12 cellular contexts compared by ENCODE assay signal in the genomic region with DNA sequence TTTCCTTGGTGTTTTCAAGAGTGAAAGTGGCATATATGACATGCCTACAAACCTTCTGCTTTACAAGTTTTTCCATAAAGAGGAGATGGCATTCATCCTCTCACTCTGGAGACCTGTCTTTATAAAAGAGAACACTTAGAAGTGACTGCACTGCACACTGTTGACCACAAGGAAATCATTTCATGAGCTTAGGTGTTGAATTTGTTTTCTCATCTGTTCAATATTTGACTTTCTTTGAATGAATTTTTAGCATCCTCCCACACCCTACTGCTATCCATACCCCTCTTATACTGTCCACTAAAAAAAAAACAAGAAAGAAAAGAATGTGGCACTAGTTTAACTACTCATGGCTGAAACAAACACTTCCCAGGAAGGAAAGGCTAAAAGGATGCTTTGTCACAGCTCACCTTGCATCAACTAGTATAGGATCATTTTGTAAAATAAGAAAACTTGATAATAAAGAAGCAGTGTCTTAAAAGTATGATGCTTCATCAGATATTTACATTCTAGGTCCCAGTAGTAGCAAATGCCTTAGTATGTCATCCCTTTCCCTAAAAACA.
DNase-seq lines count a peak whose midpoint lies in the region; ATAC-seq and TF ChIP-seq lines count a peak whose summit lies in the region.
"Had no signal": no experiment of that assay in that cellular context is flagged by ENCODE, and none has a peak within 500 bp of the region (broad histone marks: within the 10 kb centered on the region; RNA-seq: fewer than 3 reads in every experiment).

No MANE protein-coding gene starts in this region.

- H3K27me3 ChIP-seq in foreskin keratinocyte: no peaks in the 10 kb centered on the region
- H3K27me3 ChIP-seq in smooth muscle cell (ENCODE audit: low read depth): no peaks in the 10 kb centered on the region

- no peak overlapping the region for H3K4me3 Mint-ChIP-seq in T-helper 17 cell
- H3K4me3 Mint-ChIP-seq: natural killer cell treated with Interleukin-12 subunit alpha and Interleukin-12 subunit beta and Interleukin-15 and Interleukin-18, amount 100 ng/mL, for 72 hours had no signal

- peaks cover 27% of the 10 kb centered on the region for H3K4me1 Mint-ChIP-seq in T-helper 17 cell

- H3K27ac Mint-ChIP-seq in T-helper 17 cell: peak overlapping the region; percentile 41
- H3K27ac Mint-ChIP-seq: natural killer cell treated with Interleukin-12 subunit alpha and Interleukin-12 subunit beta and Interleukin-15 and Interleukin-18, amount 100 ng/mL, for 72 hours had no signal

- peaks cover 13% of the 10 kb centered on the region for H3K79me2 ChIP-seq in smooth muscle cell (ENCODE audit: low read depth)

- no peak overlapping the region for H3K9ac ChIP-seq in smooth muscle cell (ENCODE audit: low read depth)

- DNase-seq in DMS53 (lab: John Stamatoyannopoulos, UW) (peak; percentile 6), DMS53 treated with DMSO at 0.1 percent for 48 hours (lab: John Stamatoyannopoulos, UW; ENCODE audit: unreplicated experiment) (no peak), T-helper 17 cell (no peak), foreskin keratinocyte (no peak), smooth muscle cell (lab: John Stamatoyannopoulos, UW; ENCODE audit: unreplicated experiment) (no peak), occipital lobe (lab: John Stamatoyannopoulos, UW) (no peak), germinal center (ENCODE audit: low spot score) (no peak)
- DNase-seq: NCI-H1105, NCI-H524 treated with DMSO at 0.1 percent for 48 hours, SIG-M5 had no signal

- H4K20me1 ChIP-seq in smooth muscle cell (ENCODE audit: low read depth): peaks cover 22% of the 10 kb centered on the region

- H3K9me3 ChIP-seq in T-helper 17 cell (ENCODE audit: control insufficient read depth, low read length, poor library complexity, severe bottlenecking): no peaks in the 10 kb centered on the region
- H3K9me3 ChIP-seq in smooth muscle cell (replicated peaks; ENCODE audit: low read depth): no peaks in the 10 kb centered on the region

- H3K27me3 Mint-ChIP-seq in T-helper 17 cell: no peaks in the 10 kb centered on the region
- H3K27me3 Mint-ChIP-seq: natural killer cell treated with Interleukin-12 subunit alpha and Interleukin-12 subunit beta and Interleukin-15 and Interleukin-18, amount 100 ng/mL, for 72 hours had no signal

- H3F3A ChIP-seq in smooth muscle cell (ENCODE audit: low read depth): peaks cover 18% of the 10 kb centered on the region

- H2AFZ ChIP-seq in smooth muscle cell (ENCODE audit: low read depth): no peak overlapping the region

- peaks cover 2% of the 10 kb centered on the region for H3K36me3 Mint-ChIP-seq in T-helper 17 cell (ENCODE audit: low read depth)
- H3K36me3 Mint-ChIP-seq: natural killer cell treated with Interleukin-12 subunit alpha and Interleukin-12 subunit beta and Interleukin-15 and Interleukin-18, amount 100 ng/mL, for 72 hours had no signal

- TF ChIP-seq CTCF in foreskin keratinocyte (conservative IDR thresholded peaks at IDR 0.05) (peak; percentile 13), smooth muscle cell (IDR thresholded peaks at IDR 0.05; ENCODE audit: borderline replicate concordance, insufficient read depth, poor library complexity, severe bottlenecking) (peak; percentile 41)

- H3K36me3 ChIP-seq in smooth muscle cell (ENCODE audit: low read depth): peaks cover 5% of the 10 kb centered on the region

- H3K4me3 ChIP-seq in smooth muscle cell: no peak overlapping the region

- H3K27ac ChIP-seq in foreskin keratinocyte (no peak overlapping the region), smooth muscle cell (ENCODE audit: low read depth) (peak overlapping the region; percentile 69)

- peaks cover 3% of the 10 kb centered on the region for H3K4me1 ChIP-seq in foreskin keratinocyte
- peaks cover 28% of the 10 kb centered on the region for H3K4me1 ChIP-seq in smooth muscle cell (ENCODE audit: low read depth)

- H3K4me2 ChIP-seq in smooth muscle cell: peak overlapping the region; percentile 56

- ATAC-seq in T-helper 17 cell (no peak), foreskin keratinocyte (peak; percentile 24), GM21825 (IDR thresholded peaks at IDR 0.05; ENCODE audit: unreplicated experiment) (no peak)
- ATAC-seq: natural killer cell treated with Interleukin-12 subunit alpha and Interleukin-12 subunit beta and Interleukin-15 and Interleukin-18, amount 100 ng/mL, for 72 hours had no signal
